8 cellular contexts compared by ENCODE assay signal in the genomic region with DNA sequence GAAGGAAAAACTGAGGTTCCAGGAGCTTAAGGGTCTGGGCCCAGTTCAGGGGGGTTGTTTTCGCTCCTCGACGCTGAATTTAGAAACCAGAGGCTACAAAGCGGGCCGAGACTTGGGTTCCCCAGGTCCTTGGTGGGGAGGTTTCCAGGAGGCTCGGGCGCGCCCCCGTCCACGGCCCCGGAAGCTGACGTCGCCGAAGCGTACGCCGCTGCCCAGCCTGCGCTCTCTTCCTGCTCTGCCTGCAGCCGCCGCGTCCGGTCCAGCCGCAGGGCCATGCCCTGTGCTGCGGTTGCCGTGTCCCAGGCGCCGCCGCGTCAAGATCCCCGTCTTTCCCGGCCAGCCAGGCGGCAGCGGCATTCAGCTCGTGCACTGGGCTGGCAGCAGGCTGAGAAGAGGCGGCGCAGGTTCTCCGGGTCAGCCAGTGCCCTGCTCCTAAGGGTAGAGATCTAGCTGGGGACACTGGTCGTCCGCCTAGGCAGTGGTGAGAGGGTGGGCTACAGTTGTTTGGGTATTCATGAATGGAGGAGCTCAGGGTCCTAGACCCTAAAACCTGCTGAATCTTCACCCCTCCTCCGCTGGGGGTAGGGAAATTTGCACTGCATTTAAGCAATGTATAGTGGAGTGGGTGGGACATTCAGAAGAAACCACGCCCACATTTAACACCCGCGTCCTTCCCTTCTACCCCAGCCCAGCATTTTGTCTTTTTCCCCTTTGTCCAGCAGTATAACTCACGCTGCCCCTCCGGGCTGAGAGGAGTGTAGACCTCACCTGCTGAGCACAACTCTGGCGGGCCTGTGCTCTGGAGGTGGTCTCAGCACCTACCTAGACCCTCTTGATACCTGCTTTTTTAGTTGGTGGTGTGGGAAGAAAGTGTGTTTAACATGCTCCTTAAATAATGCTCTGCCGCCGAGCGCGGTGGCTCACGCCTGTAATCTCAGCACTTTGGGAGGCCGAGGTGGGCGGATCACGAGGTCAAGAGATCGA.
DNase-seq lines count a peak whose midpoint lies in the region; ATAC-seq and TF ChIP-seq lines count a peak whose summit lies in the region.

No MANE protein-coding gene starts in this region.

- H3K4me3 ChIP-seq in AG09309 (ENCODE audit: control insufficient read depth, low read depth, low read length) (peak overlapping the region; percentile 73), epithelial cell of esophagus (ENCODE audit: low read length) (peak overlapping the region; percentile 97)

- TF ChIP-seq CTCF in AG09309 (IDR thresholded peaks at IDR 0.05; ENCODE audit: control insufficient read depth, insufficient read depth, low read depth, low read length, missing control alignments): no peak
- TF ChIP-seq CTCF in epithelial cell of esophagus (IDR thresholded peaks at IDR 0.05; ENCODE audit: insufficient read depth, low read depth, low read length, missing control alignments): no peak

- ATAC-seq in GM19043 (IDR thresholded peaks at IDR 0.05; ENCODE audit: low read depth, unreplicated experiment) (peak; percentile 44), HG03439 (IDR thresholded peaks at IDR 0.05; ENCODE audit: unreplicated experiment) (peak; percentile 47)

- DNase-seq in AG09309 (ENCODE audit: low read depth) (peak; percentile 24), NOMO-1 treated with dmso at 0.1 percent for 144 hours (lab: John Stamatoyannopoulos, UW; ENCODE audit: unreplicated experiment) (peak; percentile 66), activated T-cell treated with anti-CD3 and anti-CD28 coated beads for 24 hours (ENCODE audit: low read depth) (peak; percentile 56), epithelial cell of esophagus (ENCODE audit: low read depth) (peak; percentile 69), middle frontal gyrus (ENCODE audit: extremely low spot score, low spot score) (peak; percentile 47)
- DNase-seq in stimulated activated CD8-positive, alpha-beta memory T cell treated with anti-CD3 and anti-CD28 coated beads, Interleukin-15, amount 100 ng/mL, for 48 hours (ENCODE audit: low read depth in 2 of 2): peak; percentile 68 to 70

Comparison
In these comparisons a context has a peak if more than half of its experiments do, and no peak if none do; other contexts are left out.
1. Peak in every context shown above with its lines: DNase-seq, ATAC-seq and H3K4me3 ChIP-seq.